ENCODE assay signal across 8 cellular contexts in the genomic region with DNA sequence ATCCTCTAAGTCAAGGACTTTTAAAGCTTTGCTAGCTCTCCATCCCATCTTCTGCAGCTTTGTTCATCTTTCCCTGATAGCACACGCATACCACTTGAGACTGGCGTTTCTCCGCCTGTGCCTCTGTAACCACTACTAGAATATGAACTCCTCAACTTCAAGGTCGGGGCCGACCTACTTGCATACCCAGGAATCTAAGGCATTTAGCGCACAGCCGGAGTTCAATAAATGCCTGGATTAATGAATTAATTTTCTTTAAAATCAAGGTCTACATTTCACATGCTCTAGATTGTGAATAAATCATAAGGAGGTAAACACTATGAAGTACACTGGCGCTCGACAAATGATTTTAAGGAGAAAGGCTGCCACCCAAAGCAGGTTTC.
DNase-seq lines count a peak whose midpoint lies in the region; ATAC-seq and TF ChIP-seq lines count a peak whose summit lies in the region.

No MANE protein-coding gene starts in this region.

- intact Hi-C loops in left ventricle myocardium inferior (cut with micrococcal nuclease) (no loop called here), lower leg skin (cut with DNase I; ENCODE audit: low total_unique reads) (loop anchor here (10.0 kb wide), 1 partner anchor 880 kb away; no protein-coding TSS in a partner anchor)

- H3K36me3 ChIP-seq in HEK293 (ENCODE audit: control insufficient read depth in 2 of 2, insufficient read depth in 1 of 2, low read length in 2 of 2) (no peaks in the 10 kb centered on the region), left ventricle myocardium inferior (no peaks in the 10 kb centered on the region), skeletal muscle tissue (ENCODE audit: control insufficient read depth in 3 of 3, insufficient read depth in 3 of 3, low read length in 3 of 3) (no peaks in the 10 kb centered on the region)

- no peaks in the 10 kb centered on the region for H3K4me1 ChIP-seq in HEK293 (ENCODE audit: control insufficient read depth, insufficient read depth, low read length)
- H3K4me1 ChIP-seq in left ventricle myocardium inferior = peaks cover 12% of the 10 kb centered on the region
- peaks cover 2 to 10% (median 4%) of the 10 kb centered on the region in 3 donors for H3K4me1 ChIP-seq in skeletal muscle tissue (ENCODE audit: control insufficient read depth in 3 of 3, insufficient read depth in 3 of 3, low read length in 3 of 3)

- no peaks in the 10 kb centered on the region for H3K36me3 Mint-ChIP-seq in T-helper 17 cell (ENCODE audit: low read depth)

- peak overlapping the region; percentile 16 for H3K4me3 ChIP-seq in HEK293 (ENCODE audit: low read depth, low read length)
- H3K4me3 ChIP-seq in left ventricle myocardium inferior = peak overlapping the region; percentile 66
- H3K4me3 ChIP-seq in skeletal muscle tissue (ENCODE audit: low read length in 3 of 3) = peak overlapping the region; percentile 65 to 81 (median 74)
- H3K4me3 ChIP-seq in lower leg skin (ENCODE audit: low read depth, poor library complexity, severe bottlenecking) = no peak overlapping the region

- peaks cover 8% of the 10 kb centered on the region for H3K27me3 Mint-ChIP-seq in T-helper 17 cell

- peak overlapping the region; percentile 86 for H3K27ac Mint-ChIP-seq in T-helper 17 cell

- peak overlapping the region in 2 of 3 donors; percentile 35 to 74 for H3K9ac ChIP-seq in skeletal muscle tissue (ENCODE audit: low read depth in 1 of 3, low read length in 3 of 3)

- CTCF ChIA-PET in HEK293 (lab: Yijun Ruan, JAX) = interaction anchor here (0.6 to 1.9 kb wide), 4 partner anchors 12 to 852 kb away, joined by 3 to 5 read pairs (median 4); no protein-coding TSS in a partner anchor

- ATAC-seq in T-helper 17 cell (no peak), GM21526 (IDR thresholded peaks at IDR 0.05; ENCODE audit: low FRiP score, unreplicated experiment) (no peak)

- no peak for TF ChIP-seq POLR2A in lower leg skin (IDR thresholded peaks at IDR 0.05)

- H3K9me3 ChIP-seq in HEK293 (ENCODE audit: control insufficient read depth, insufficient read depth, low read depth, low read length) = no peaks in the 10 kb centered on the region
- no peaks in the 10 kb centered on the region for H3K9me3 ChIP-seq in T-helper 17 cell (ENCODE audit: control insufficient read depth, low read length, poor library complexity, severe bottlenecking)
- no peaks in the 10 kb centered on the region for H3K9me3 ChIP-seq in left ventricle myocardium inferior (replicated peaks)
- no peaks in the 10 kb centered on the region for H3K9me3 ChIP-seq in skeletal muscle tissue (ENCODE audit: control insufficient read depth in 3 of 3, low read length in 3 of 3)

- DNase-seq in T-helper 17 cell = no peak
- no peak for DNase-seq in left ventricle myocardium inferior
- no peak for DNase-seq in lower leg skin (ENCODE audit: low spot score in 2 of 2)
- no peak for DNase-seq in NOMO-1 (lab: John Stamatoyannopoulos, UW; ENCODE audit: unreplicated experiment in 2 of 2)
- DNase-seq in SKM-1 treated with dmso at 0.1 percent for 144 hours (lab: John Stamatoyannopoulos, UW; ENCODE audit: unreplicated experiment) = no peak

- WGBS in lower leg skin, 2 donors = 3 to 5% methylated on average over 9 of the region's 9 CpGs

- POLR2A ChIA-PET in HEK293 (lab: Yijun Ruan, JAX) = interaction anchor here (1.2 to 1.3 kb wide), 2 partner anchors 90 to 145 kb away, joined by 5 to 6 read pairs; partner anchors contain the start of gene HNRNPD

- TF ChIP-seq CTCF in HEK293 (tag by site-specific recombination; IDR thresholded peaks at IDR 0.05) (no peak), left ventricle myocardium inferior (IDR thresholded peaks at IDR 0.05; ENCODE audit: borderline replicate concordance) (no peak), lower leg skin (IDR thresholded peaks at IDR 0.05) (no peak)

- H3K27ac ChIP-seq in HEK293 (ENCODE audit: extremely low read depth, low read depth, low read length) (no peak overlapping the region), left ventricle myocardium inferior (replicated peaks) (peak overlapping the region; percentile 75), skeletal muscle tissue (ENCODE audit: low read depth, low read length) (no peak overlapping the region)

- peak overlapping the region; percentile 88 for H3K4me3 Mint-ChIP-seq in T-helper 17 cell

- H3K27me3 ChIP-seq in left ventricle myocardium inferior (ENCODE audit: low read depth) (no peaks in the 10 kb centered on the region), skeletal muscle tissue (ENCODE audit: control insufficient read depth in 3 of 3, insufficient read depth in 3 of 3, low read length in 3 of 3) (no peaks in the 10 kb centered on the region)

- H3K4me1 Mint-ChIP-seq in T-helper 17 cell = peaks cover 21% of the 10 kb centered on the region

TF ChIP-seq in HEK293, 187 proteins besides CTCF, POLR2A, EP300 and RAD21:
- TF ChIP-seq ZBTB17 (tag by site-specific recombination; IDR thresholded peaks at IDR 0.05) = peak; percentile 43
- TF ChIP-seq ZNF335 (tag by site-specific recombination; conservative IDR thresholded peaks at IDR 0.05) = peak; percentile 95
- TF ChIP-seq ZXDB (tag by site-specific recombination; IDR thresholded peaks at IDR 0.05) = 0 out of 2 replicates have a peak, but pooled peaks have one; percentile 19
- no peak for TF ChIP-seq ZNF211 (tag by site-specific recombination; IDR thresholded peaks at IDR 0.05; ENCODE audit: low read depth)
